In the genomic region with DNA sequence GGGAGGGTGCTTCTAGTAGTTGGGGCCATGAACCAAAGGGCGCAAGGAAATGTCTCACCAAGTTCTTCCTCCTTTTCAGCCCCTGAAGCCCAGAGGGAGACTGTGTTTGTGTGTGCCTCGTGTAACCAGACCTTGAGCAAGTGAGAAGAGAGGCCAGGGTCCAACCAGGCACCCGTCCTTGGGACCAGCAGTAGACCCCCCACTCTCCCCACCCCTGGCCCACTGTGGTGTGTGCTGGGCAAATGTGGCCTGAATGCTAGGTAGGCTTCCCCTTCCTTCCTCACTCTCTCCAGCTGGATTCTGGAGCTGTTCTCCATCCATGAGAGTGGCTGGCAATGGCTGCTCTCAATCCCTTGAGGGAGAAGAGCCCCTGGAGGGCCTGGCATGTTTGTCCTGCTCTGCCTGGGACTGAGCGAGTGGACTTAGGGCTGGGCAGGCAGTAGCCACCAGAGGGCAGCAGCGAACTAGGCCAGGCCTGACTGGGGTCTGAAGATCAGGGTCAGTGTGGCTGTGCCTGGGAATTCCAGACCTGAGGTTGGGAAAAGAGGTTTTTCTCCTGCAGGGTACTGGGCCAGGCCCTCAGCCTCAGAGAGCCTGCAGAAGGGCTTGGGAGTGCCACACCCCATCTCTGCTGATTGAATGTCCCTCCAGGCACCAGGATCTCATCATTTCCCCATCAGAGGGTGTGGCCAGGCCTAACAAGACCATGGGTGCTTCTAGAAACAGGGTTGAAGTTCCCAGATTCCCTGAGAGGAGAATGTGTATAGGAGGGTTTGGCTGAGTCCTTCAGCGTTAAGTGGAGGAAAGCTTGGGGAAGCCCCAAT, we compare ENCODE assay signal across 1 cellular context.
A peak's percentile ranks its signal among the peaks of the same experiment; 100 is the strongest.
TF ChIP-seq lines count a peak whose summit lies in the region.

No MANE protein-coding gene starts in this region.

TF ChIP-seq in GM23338, 12 proteins besides CTCF, POLR2A, EP300 and RAD21:
- TF ChIP-seq EZH2 (IDR thresholded peaks at IDR 0.05; ENCODE audit: low read depth, unreplicated experiment): no peak
- TF ChIP-seq, protein P1, sequence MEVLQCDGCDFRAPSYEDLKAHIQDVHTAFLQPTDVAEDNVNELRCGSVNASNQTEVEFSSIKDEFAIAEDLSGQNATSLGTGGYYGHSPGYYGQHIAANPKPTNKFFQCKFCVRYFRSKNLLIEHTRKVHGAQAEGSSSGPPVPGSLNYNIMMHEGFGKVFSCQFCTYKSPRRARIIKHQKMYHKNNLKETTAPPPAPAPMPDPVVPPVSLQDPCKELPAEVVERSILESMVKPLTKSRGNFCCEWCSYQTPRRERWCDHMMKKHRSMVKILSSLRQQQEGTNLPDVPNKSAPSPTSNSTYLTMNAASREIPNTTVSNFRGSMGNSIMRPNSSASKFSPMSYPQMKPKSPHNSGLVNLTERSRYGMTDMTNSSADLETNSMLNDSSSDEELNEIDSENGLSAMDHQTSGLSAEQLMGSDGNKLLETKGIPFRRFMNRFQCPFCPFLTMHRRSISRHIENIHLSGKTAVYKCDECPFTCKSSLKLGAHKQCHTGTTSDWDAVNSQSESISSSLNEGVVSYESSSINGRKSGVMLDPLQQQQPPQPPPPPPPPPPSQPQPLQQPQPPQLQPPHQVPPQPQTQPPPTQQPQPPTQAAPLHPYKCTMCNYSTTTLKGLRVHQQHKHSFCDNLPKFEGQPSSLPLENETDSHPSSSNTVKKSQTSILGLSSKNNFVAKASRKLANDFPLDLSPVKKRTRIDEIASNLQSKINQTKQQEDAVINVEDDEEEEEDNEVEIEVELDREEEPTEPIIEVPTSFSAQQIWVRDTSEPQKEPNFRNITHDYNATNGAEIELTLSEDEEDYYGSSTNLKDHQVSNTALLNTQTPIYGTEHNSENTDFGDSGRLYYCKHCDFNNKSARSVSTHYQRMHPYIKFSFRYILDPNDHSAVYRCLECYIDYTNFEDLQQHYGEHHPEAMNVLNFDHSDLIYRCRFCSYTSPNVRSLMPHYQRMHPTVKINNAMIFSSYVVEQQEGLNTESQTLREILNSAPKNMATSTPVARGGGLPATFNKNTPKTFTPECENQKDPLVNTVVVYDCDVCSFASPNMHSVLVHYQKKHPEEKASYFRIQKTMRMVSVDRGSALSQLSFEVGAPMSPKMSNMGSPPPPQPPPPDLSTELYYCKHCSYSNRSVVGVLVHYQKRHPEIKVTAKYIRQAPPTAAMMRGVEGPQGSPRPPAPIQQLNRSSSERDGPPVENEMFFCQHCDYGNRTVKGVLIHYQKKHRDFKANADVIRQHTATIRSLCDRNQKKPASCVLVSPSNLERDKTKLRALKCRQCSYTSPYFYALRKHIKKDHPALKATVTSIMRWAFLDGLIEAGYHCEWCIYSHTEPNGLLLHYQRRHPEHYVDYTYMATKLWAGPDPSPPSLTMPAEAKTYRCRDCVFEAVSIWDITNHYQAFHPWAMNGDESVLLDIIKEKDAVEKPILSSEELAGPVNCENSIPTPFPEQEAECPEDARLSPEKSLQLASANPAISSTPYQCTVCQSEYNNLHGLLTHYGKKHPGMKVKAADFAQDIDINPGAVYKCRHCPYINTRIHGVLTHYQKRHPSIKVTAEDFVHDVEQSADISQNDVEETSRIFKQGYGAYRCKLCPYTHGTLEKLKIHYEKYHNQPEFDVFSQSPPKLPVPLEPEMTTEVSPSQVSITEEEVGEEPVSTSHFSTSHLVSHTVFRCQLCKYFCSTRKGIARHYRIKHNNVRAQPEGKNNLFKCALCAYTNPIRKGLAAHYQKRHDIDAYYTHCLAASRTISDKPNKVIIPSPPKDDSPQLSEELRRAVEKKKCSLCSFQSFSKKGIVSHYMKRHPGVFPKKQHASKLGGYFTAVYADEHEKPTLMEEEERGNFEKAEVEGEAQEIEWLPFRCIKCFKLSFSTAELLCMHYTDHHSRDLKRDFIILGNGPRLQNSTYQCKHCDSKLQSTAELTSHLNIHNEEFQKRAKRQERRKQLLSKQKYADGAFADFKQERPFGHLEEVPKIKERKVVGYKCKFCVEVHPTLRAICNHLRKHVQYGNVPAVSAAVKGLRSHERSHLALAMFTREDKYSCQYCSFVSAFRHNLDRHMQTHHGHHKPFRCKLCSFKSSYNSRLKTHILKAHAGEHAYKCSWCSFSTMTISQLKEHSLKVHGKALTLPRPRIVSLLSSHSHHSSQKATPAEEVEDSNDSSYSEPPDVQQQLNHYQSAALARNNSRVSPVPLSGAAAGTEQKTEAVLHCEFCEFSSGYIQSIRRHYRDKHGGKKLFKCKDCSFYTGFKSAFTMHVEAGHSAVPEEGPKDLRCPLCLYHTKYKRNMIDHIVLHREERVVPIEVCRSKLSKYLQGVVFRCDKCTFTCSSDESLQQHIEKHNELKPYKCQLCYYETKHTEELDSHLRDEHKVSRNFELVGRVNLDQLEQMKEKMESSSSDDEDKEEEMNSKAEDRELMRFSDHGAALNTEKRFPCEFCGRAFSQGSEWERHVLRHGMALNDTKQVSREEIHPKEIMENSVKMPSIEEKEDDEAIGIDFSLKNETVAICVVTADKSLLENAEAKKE (CRISPR knock-in tag; IDR thresholded peaks at IDR 0.05): 0 out of 2 replicates have a peak, but pooled peaks have one; percentile 20
